ENCODE assay signal across 1 cellular context in genomic region chr1:203267912-203268311, GRCh38.
TF ChIP-seq lines count a peak whose summit lies in the region.

No MANE protein-coding gene starts in this region.

TF ChIP-seq in H1, 55 proteins besides CTCF, POLR2A, EP300 and RAD21 (continued from another document):
- no peak for TF ChIP-seq BRCA1 (IDR thresholded peaks at IDR 0.05; ENCODE audit: low read depth, low read length)
- TF ChIP-seq YY1 (IDR thresholded peaks at IDR 0.05; ENCODE audit: low read depth, low read length), result no peak
TF ChIP-seq in H1: peak in this region for 0.
